In genomic region chr3:108662141-108662738, GRCh38 we compare ENCODE assay signal across 8 cellular contexts.
A peak's percentile ranks its signal among the peaks of the same experiment; 100 is the strongest.
DNase-seq lines count a peak whose midpoint lies in the region; ATAC-seq and TF ChIP-seq lines count a peak whose summit lies in the region.

No MANE protein-coding gene starts in this region.

- no peaks in the 10 kb centered on the region for H3K79me2 ChIP-seq in OCI-LY1 (ENCODE audit: insufficient read depth, low read length)

- H3F3A ChIP-seq in OCI-LY1 (ENCODE audit: insufficient read depth, low read length) = no peaks in the 10 kb centered on the region

- TF ChIP-seq CTCF in OCI-LY1 (IDR thresholded peaks at IDR 0.05; ENCODE audit: low read length) = peak; percentile 81

- H3K27me3 ChIP-seq in OCI-LY1 (ENCODE audit: insufficient read depth, low read length) = no peaks in the 10 kb centered on the region

- H3K4me2 ChIP-seq in OCI-LY1 (ENCODE audit: low read length) = no peak overlapping the region

- peaks cover 6% of the 10 kb centered on the region; the same call in 1 of the 2 replicates for H3K36me3 ChIP-seq in OCI-LY1 (ENCODE audit: insufficient read depth, low read length)

- peak; percentile 76 for ATAC-seq in GM21360 (IDR thresholded peaks at IDR 0.05; ENCODE audit: unreplicated experiment)
- no peak for ATAC-seq in HG03039 (IDR thresholded peaks at IDR 0.05; ENCODE audit: unreplicated experiment)

- H3K9me3 ChIP-seq in OCI-LY1 (ENCODE audit: low read length) = no peaks in the 10 kb centered on the region

- DNase-seq in DMS153 treated with DMSO at 0.1 percent for 48 hours (lab: John Stamatoyannopoulos, UW; ENCODE audit: unreplicated experiment) (peak; percentile 62), KG1 (lab: John Stamatoyannopoulos, UW) (peak; percentile 64), germinal center (ENCODE audit: low spot score) (peak; percentile 47), pulmonary artery endothelial cell (ENCODE audit: low read depth, low spot score) (peak; percentile 20)
- peak; percentile 31 for DNase-seq in activated gamma-delta T cell treated with anti-CD3 and anti-CD28 coated beads, Interleukin-2, amount 50 U/mL, for 16 hours (ENCODE audit: low read depth)

- no peak overlapping the region for H3K4me3 ChIP-seq in OCI-LY1 (ENCODE audit: low read depth, low read length, poor library complexity, severe bottlenecking)

- no peak overlapping the region for H3K9ac ChIP-seq in OCI-LY1 (ENCODE audit: low read length)

- H3K9me2 ChIP-seq in OCI-LY1 (ENCODE audit: low read depth, low read length) = no peaks in the 10 kb centered on the region

- H2AFZ ChIP-seq in OCI-LY1 (ENCODE audit: low read length) = no peak overlapping the region

- H3K4me1 ChIP-seq in OCI-LY1 (ENCODE audit: insufficient read depth, low read length, severe bottlenecking) = no peaks in the 10 kb centered on the region

- H3K27ac ChIP-seq in OCI-LY1 (ENCODE audit: low read depth, low read length, poor library complexity, severe bottlenecking) = no peak overlapping the region

- no peaks in the 10 kb centered on the region for H4K20me1 ChIP-seq in OCI-LY1 (ENCODE audit: insufficient read depth, low read length)
